Comparison of ENCODE assay signal across 8 cellular contexts in the genomic region with DNA sequence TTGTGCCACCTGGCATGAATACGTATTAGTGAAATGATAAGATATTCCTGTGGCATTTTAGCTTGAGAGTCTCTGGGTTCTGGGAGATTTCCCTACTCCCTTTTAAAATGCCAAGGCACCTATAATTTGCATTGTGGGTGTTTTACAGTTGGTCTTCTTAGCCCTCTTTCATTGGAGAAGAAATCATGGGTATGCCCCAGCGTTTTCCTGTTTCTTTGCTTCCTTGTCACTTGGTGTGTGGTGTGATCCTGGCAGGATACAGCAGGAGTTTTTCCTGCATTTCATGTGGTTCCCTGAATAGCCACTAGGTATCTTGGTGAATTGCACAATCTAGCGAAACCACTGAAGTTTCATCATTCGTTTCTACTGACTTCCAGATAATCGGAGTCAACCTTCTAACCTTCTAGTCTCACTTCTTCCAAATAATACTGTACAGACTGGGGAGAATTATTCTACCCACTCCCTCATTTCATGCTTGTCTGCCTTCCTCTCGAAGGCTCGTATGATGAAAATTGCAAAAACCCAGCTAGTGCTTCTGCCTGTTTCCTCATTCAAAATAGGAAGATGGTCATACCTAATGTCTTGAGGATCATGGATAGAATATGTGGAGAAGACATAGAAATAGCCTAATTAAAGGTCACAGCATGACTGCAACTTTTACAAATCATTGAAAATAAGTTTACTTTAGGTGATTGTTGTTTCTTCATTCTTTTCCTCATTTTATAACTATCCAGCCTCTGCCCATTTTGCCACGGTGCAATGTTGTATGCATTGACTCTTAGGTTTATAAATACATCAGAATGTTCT. TPM values are rescaled to one million over a fixed set of nuclear protein-coding genes. Genes with fewer than 3 reads are reported as not detected.
DNase-seq lines count a peak whose midpoint lies in the region; TF ChIP-seq lines count a peak whose summit lies in the region.

No MANE protein-coding gene starts in this region.

- H3K27ac ChIP-seq in brain microvascular endothelial cell, result peak overlapping the region; percentile 95

- TF ChIP-seq CTCF in brain microvascular endothelial cell (IDR thresholded peaks at IDR 0.05; ENCODE audit: low read depth, low read length, missing control alignments) (peak; percentile 62), mesothelial cell of epicardium (IDR thresholded peaks at IDR 0.05; ENCODE audit: unreplicated experiment) (peak; percentile 45)

- in situ Hi-C loops in brain microvascular endothelial cell (cut with HindIII; ENCODE audit: low pct_ligation_motif_present, low sequenced_read_pairs), result loop anchor here (10.0 kb wide), 1 partner anchor 267 kb away; no protein-coding TSS in a partner anchor

- H3K36me3 Mint-ChIP-seq in mesothelial cell of epicardium, result peaks cover 6% of the 10 kb centered on the region

- no peaks in the 10 kb centered on the region for H3K9me3 Mint-ChIP-seq in mesothelial cell of epicardium

- H3K4me3 ChIP-seq in brain microvascular endothelial cell (ENCODE audit: low read depth, low read length), result peak overlapping the region; percentile 100

- peaks cover 53% of the 10 kb centered on the region for H3K36me3 ChIP-seq in brain microvascular endothelial cell (replicated peaks)

- H3K27ac Mint-ChIP-seq in mesothelial cell of epicardium, result peak overlapping the region; percentile 90

- DNase-seq in GM03348 (ENCODE audit: low spot score), result peak; percentile 44
- DNase-seq in NAMALWA (ENCODE audit: low spot score), result peak; percentile 21
- peak; percentile 59 for DNase-seq in brain microvascular endothelial cell
- no peak for DNase-seq in mesothelial cell of epicardium (ENCODE audit: low spot score in 2 of 2, unreplicated experiment in 2 of 2)
- no peak for DNase-seq in HPDE6-E6E7 (ENCODE audit: extremely low spot score)
- no peak for DNase-seq in NCI-H2029 treated with DMSO at 0.1 percent for 48 hours (lab: John Stamatoyannopoulos, UW)
- no peak for DNase-seq in activated CD4-positive, CD25-positive, alpha-beta regulatory T cell (lab: John Stamatoyannopoulos, UW)
- DNase-seq in GOT3 (lab: John Stamatoyannopoulos, UW), result no peak

- peaks cover 1% of the 10 kb centered on the region for H3K27me3 Mint-ChIP-seq in mesothelial cell of epicardium (ENCODE audit: low read depth)

- H3K27me3 ChIP-seq in brain microvascular endothelial cell (replicated peaks), result no peaks in the 10 kb centered on the region

- H3K4me3 Mint-ChIP-seq in mesothelial cell of epicardium, result peak overlapping the region; percentile 71

- H3K4me1 Mint-ChIP-seq in mesothelial cell of epicardium, result peaks cover 68% of the 10 kb centered on the region

RNA-seq across cellular contexts. Expression of a gene that starts 2.7 kb away (rescaled TPM):
- total RNA-seq in mesothelial cell of epicardium, result 31.9 to 37.6 TPM (median 35.4 TPM) in 3 replicates

Comparison
In these comparisons a context has a peak if more than half of its experiments do, and no peak if none do; other contexts are left out.
1. DNase-seq: peak in GM03348 (single experiment), NAMALWA (single experiment) and brain microvascular endothelial cell (single experiment); none in mesothelial cell of epicardium (0 of 2), HPDE6-E6E7 (single experiment), NCI-H2029 treated with DMSO at 0.1 percent for 48 hours (single experiment), activated CD4-positive, CD25-positive, alpha-beta regulatory T cell (0 of 4) and GOT3 (single experiment).